ENCODE assay signal across 9 cellular contexts in genomic region chr1:43349594-43350306, GRCh38. TPM values are rescaled to one million over a fixed set of nuclear protein-coding genes. Genes with fewer than 3 reads are reported as not detected.
DNase-seq lines count a peak whose midpoint lies in the region; ATAC-seq and TF ChIP-seq lines count a peak whose summit lies in the region.
"Had no signal": no experiment of that assay in that cellular context is flagged by ENCODE, and none has a peak within 500 bp of the region (broad histone marks: within the 10 kb centered on the region; RNA-seq: fewer than 3 reads in every experiment).

No MANE protein-coding gene starts in this region.

- H3K27me3 ChIP-seq in H7 (ENCODE audit: control insufficient read depth, insufficient read depth, low read length), result peaks cover 9% of the 10 kb centered on the region

- H3K9me3 Mint-ChIP-seq in WTC11, result no peaks in the 10 kb centered on the region

- H3K36me3 Mint-ChIP-seq in WTC11, result no peaks in the 10 kb centered on the region; the same call in 1 of the 2 replicates

- intact Hi-C loops in Right ventricle myocardium superior (cut with DNase I), result no loop called here

- DNase-seq in H7 (no peak), WTC11 (ENCODE audit: low spot score) (no peak), Right ventricle myocardium superior (peak; percentile 64), retinal pigment epithelial cell (ENCODE audit: low read depth) (peak; percentile 89), midbrain (lab: John Stamatoyannopoulos, UW) (no peak), foreskin melanocyte (no peak), NCI-H2029 (lab: John Stamatoyannopoulos, UW) (no peak)

- H3K36me3 ChIP-seq in H7 (replicated peaks; ENCODE audit: control insufficient read depth, insufficient read depth, low read length), result no peaks in the 10 kb centered on the region

- POLR2A ChIA-PET in WTC11 (lab: Charles Lee), result interaction anchor here (1.3 to 1.8 kb wide), 3 partner anchors 9 to 79 kb away, joined by 6 to 21 read pairs (median 6); partner anchors contain the start of genes CDC20 and TMEM125

- H3K27ac Mint-ChIP-seq in WTC11, result peak overlapping the region; percentile 95

- H3K27me3 Mint-ChIP-seq in WTC11 (ENCODE audit: low read depth), result peaks cover 16% of the 10 kb centered on the region

- H3K4me1 Mint-ChIP-seq in WTC11, result peaks cover 25% of the 10 kb centered on the region

- H3K4me3 ChIP-seq in H7 (ENCODE audit: insufficient read depth, low read depth, low read length), result peak overlapping the region; percentile 67
- H3K4me3 ChIP-seq in retinal pigment epithelial cell (ENCODE audit: low read length), result peak overlapping the region; percentile 62

- TF ChIP-seq CTCF in WTC11 (IDR thresholded peaks at IDR 0.05), result no peak
- no peak for TF ChIP-seq CTCF in retinal pigment epithelial cell (conservative IDR thresholded peaks at IDR 0.05; ENCODE audit: low read depth, low read length)

- peak overlapping the region; percentile 72 for H3K4me3 Mint-ChIP-seq in WTC11

- CTCF ChIA-PET in WTC11 (lab: Charles Lee), result interaction anchor here (1.5 to 2.9 kb wide), 3 partner anchors 9 to 65 kb away, joined by 8 to 22 read pairs (median 12); partner anchors contain the start of genes C1orf210 and CDC20

- ATAC-seq in WTC11, result peak; percentile 0; the same call in 1 of the 2 replicates
- peak; percentile 53 for ATAC-seq in Right ventricle myocardium superior (ENCODE audit: poor library complexity)
- no peak for ATAC-seq in GM21529 (IDR thresholded peaks at IDR 0.05; ENCODE audit: unreplicated experiment)

TF ChIP-seq in WTC11, 78 proteins besides CTCF, POLR2A, EP300 and RAD21:
- TF ChIP-seq TP53 (CRISPR knock-in tag; IDR thresholded peaks at IDR 0.05) (0 out of 2 replicates have a peak, but pooled peaks have one; percentile 2), FOXK1 (CRISPR knock-in tag; IDR thresholded peaks at IDR 0.05) (0 out of 2 replicates have a peak, but pooled peaks have one; percentile 3), ZNF232 (CRISPR knock-in tag; IDR thresholded peaks at IDR 0.05) (peak; percentile 18; the same call in 1 of the 2 replicates), MLX (CRISPR knock-in tag; IDR thresholded peaks at IDR 0.05) (no peak), MAX (CRISPR knock-in tag; IDR thresholded peaks at IDR 0.05) (no peak), ZNF317 (CRISPR knock-in tag; IDR thresholded peaks at IDR 0.05; ENCODE audit: borderline replicate concordance, low read depth) (no peak), SOX15 (CRISPR knock-in tag; IDR thresholded peaks at IDR 0.05) (no peak), ZNF138 (CRISPR knock-in tag; conservative IDR thresholded peaks at IDR 0.05) (no peak), JAZF1 (CRISPR knock-in tag; IDR thresholded peaks at IDR 0.05) (no peak), EMX1 (CRISPR knock-in tag; IDR thresholded peaks at IDR 0.05) (no peak), NR3C1 (CRISPR knock-in tag; conservative IDR thresholded peaks at IDR 0.05; ENCODE audit: low read depth) (no peak), NFE2L1 (CRISPR knock-in tag; IDR thresholded peaks at IDR 0.05) (peak; percentile 73; the same call in 1 of the 2 replicates), ZNF512 (CRISPR knock-in tag; IDR thresholded peaks at IDR 0.05; ENCODE audit: borderline replicate concordance) (no peak), FOXJ3 (CRISPR knock-in tag; IDR thresholded peaks at IDR 0.05; ENCODE audit: borderline replicate concordance) (no peak)
- TF ChIP-seq, protein P1, sequence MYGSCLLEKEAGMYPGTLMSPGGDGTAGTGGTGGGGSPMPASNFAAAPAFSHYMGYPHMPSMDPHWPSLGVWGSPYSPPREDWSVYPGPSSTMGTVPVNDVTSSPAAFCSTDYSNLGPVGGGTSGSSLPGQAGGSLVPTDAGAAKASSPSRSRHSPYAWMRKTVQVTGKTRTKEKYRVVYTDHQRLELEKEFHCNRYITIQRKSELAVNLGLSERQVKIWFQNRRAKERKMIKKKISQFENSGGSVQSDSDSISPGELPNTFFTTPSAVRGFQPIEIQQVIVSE (CRISPR knock-in tag; IDR thresholded peaks at IDR 0.05; ENCODE audit: borderline replicate concordance), result no peak
- TF ChIP-seq, protein P2, sequence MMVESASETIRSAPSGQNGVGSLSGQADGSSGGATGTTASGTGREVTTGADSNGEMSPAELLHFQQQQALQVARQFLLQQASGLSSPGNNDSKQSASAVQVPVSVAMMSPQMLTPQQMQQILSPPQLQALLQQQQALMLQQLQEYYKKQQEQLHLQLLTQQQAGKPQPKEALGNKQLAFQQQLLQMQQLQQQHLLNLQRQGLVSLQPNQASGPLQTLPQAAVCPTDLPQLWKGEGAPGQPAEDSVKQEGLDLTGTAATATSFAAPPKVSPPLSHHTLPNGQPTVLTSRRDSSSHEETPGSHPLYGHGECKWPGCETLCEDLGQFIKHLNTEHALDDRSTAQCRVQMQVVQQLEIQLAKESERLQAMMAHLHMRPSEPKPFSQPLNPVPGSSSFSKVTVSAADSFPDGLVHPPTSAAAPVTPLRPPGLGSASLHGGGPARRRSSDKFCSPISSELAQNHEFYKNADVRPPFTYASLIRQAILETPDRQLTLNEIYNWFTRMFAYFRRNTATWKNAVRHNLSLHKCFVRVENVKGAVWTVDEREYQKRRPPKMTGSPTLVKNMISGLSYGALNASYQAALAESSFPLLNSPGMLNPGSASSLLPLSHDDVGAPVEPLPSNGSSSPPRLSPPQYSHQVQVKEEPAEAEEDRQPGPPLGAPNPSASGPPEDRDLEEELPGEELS (CRISPR knock-in tag; IDR thresholded peaks at IDR 0.05), result no peak

RNA-seq across cellular contexts. Expression of gene CDC20, which starts 9.0 kb away (rescaled TPM):
- total RNA-seq in H7 (2014; rRNA removed; shearing (Covaris generic)), result 493 and 564 TPM in 2 replicates
- total RNA-seq in WTC11 (2021) (246 to 280 TPM (median 265 TPM) in 3 replicates), Right ventricle myocardium superior (0.83 TPM)

RNA-seq across cellular contexts. Expression of gene MPL, which starts 12.1 kb away (rescaled TPM):
- 0.48 TPM in 1 of 2 replicates, not detected in the other for total RNA-seq in H7 (2014; rRNA removed; shearing (Covaris generic))
- total RNA-seq in WTC11 (2021) (0.15 to 0.44 TPM (median 0.21 TPM) in 3 replicates), Right ventricle myocardium superior (0.40 TPM)
- total RNA-seq: SK-MEL-5 had no signal

RNA-seq across cellular contexts. Expression of gene ELOVL1, which starts 18.1 kb away (rescaled TPM):
- 44.6 and 61.3 TPM in 2 replicates for total RNA-seq in H7 (2014; rRNA removed; shearing (Covaris generic))
- total RNA-seq in WTC11 (2021) (22.6 to 26.6 TPM (median 24.1 TPM) in 3 replicates), Right ventricle myocardium superior (29.3 TPM)

RNA-seq across cellular contexts. Expression of gene MED8, which starts 39.9 kb away (rescaled TPM):
- total RNA-seq in H7 (2014; rRNA removed; shearing (Covaris generic)), result 37.6 and 41.2 TPM in 2 replicates
- total RNA-seq in WTC11 (2021), result 17.7 to 19.5 TPM (median 18.0 TPM) in 3 replicates
- total RNA-seq in Right ventricle myocardium superior, result 16.5 TPM

RNA-seq across cellular contexts. Expression of gene SZT2, which starts 39.9 kb away (rescaled TPM):
- total RNA-seq in H7 (2014; rRNA removed; shearing (Covaris generic)), result 12.2 and 19.0 TPM in 2 replicates
- total RNA-seq in WTC11 (2021), result 20.2 to 28.4 TPM (median 21.5 TPM) in 3 replicates
- 26.8 TPM for total RNA-seq in Right ventricle myocardium superior

Comparison
In these comparisons a context has a peak if more than half of its experiments do, and no peak if none do; other contexts are left out.
1. DNase-seq: peak in Right ventricle myocardium superior (single experiment) and retinal pigment epithelial cell (single experiment); none in H7 (single experiment), WTC11 (single experiment), midbrain (single experiment), foreskin melanocyte (single experiment) and NCI-H2029 (single experiment).
2. RNA of gene CDC20, which starts 9.0 kb away (total RNA-seq): 493 to 564 TPM in H7 and 246 to 280 TPM in WTC11; 0.83 TPM in Right ventricle myocardium superior (single experiment); every median in the first group is over 100 times any median in the second.